ENCODE assay signal across 10 cellular contexts in the genomic region with DNA sequence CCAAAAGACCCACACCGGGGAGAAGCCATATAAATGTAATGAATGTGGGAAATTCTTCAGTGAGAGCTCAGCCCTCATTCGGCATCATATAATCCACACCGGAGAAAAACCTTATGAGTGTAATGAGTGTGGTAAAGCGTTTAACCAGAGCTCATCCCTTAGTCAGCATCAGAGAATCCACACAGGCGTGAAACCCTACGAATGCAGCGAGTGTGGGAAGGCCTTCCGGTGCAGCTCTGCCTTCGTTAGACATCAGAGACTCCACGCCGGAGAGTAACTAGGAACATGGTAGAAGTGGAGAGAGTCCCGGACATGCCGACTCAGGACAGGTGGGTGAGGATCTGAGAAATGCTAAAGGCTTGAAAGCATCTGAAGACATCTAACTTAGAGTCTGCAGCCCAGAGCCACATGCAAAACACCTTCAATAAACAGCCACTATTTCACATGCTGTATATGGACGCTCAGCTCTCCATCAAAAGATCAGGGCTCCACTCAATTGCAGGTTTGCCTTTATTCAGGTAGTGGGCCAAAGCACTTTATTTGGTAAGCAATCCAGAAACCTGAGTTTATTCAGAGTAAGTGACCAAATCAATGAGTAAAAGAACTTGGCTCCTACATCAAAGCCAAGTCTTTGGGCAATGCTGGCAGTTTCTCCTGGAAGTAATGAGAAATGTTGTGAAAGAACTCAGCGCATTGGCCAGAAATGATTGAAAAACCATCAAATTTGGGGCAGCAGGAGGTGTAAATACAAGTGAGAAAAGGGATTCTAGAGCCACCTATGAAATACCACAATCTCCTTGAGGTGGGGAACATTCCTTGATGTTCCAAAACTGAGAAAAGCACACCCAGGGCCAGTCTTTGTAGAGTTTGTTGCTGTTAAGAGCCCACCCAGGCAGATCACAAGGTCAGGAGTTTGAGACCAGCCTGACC. TPM values are rescaled to one million over a fixed set of nuclear protein-coding genes. Genes with fewer than 3 reads are reported as not detected.
DNase-seq lines count a peak whose midpoint lies in the region; ATAC-seq, FAIRE-seq and TF ChIP-seq lines count a peak whose summit lies in the region.
"Had no signal": no experiment of that assay in that cellular context is flagged by ENCODE, and none has a peak within 500 bp of the region (broad histone marks: within the 10 kb centered on the region; RNA-seq: fewer than 3 reads in every experiment).

No MANE protein-coding gene starts in this region.

- H3K4me3 ChIP-seq in A673 (ENCODE audit: low read depth, low read length, poor library complexity, severe bottlenecking): no peak overlapping the region

- peaks cover 7% of the 10 kb centered on the region for H3K9me3 ChIP-seq in A673 (ENCODE audit: low read depth, low read length, poor library complexity, severe bottlenecking)

- FAIRE-seq in GM12892 (lab: Jason Lieb, UNC): no peak
- FAIRE-seq: islet of Langerhans had no signal

- POLR2A ChIA-PET in A673 (lab: Charles Lee; ENCODE audit: low non-redundant PET): no interaction called here

- intact Hi-C loops in A673 (cut with micrococcal nuclease; ENCODE audit: unreplicated experiment): no loop called here

- peaks cover 9% of the 10 kb centered on the region for H3K4me1 ChIP-seq in A673 (ENCODE audit: insufficient read depth, low read length, poor library complexity, severe bottlenecking)

- TF ChIP-seq POLR2A in GM12892 (IDR thresholded peaks at IDR 0.05; ENCODE audit: low read depth, low read length): peak; percentile 63

- no peak for ATAC-seq in GM19351 (IDR thresholded peaks at IDR 0.05; ENCODE audit: unreplicated experiment)

- H3K36me3 ChIP-seq in A673 (ENCODE audit: insufficient read depth, low read length, poor library complexity, severe bottlenecking): peaks cover 84% of the 10 kb centered on the region

- BruUV-seq in A673 (replicated peaks; lab: Mats Ljungman, UMichigan): TSS peak; percentile 15

- TF ChIP-seq CTCF in A673 (conservative IDR thresholded peaks at IDR 0.05; ENCODE audit: low read depth, low read length): no peak

- CTCF ChIA-PET in A673 (lab: Charles Lee): no interaction called here

- no peaks in the 10 kb centered on the region for H3K27me3 ChIP-seq in A673 (replicated peaks; ENCODE audit: insufficient read depth, low read depth, low read length, poor library complexity)

- H3K27ac ChIP-seq in A673 (ENCODE audit: low read depth, low read length, poor library complexity, severe bottlenecking): no peak overlapping the region
- H3K27ac ChIP-seq: HL-60 had no signal

- DNase-seq in A673 (ENCODE audit: low spot score): no peak
- no peak for DNase-seq in GM12892 (ENCODE audit: insufficient read length)
- DNase-seq in SW480 (ENCODE audit: low spot score): peak; percentile 40
- peak; percentile 73 for DNase-seq in fibroblast of gingiva (ENCODE audit: low read depth)
- DNase-seq in middle frontal gyrus (ENCODE audit: extremely low spot score, low spot score): no peak
- DNase-seq in cerebellar nuclear complex (lab: John Stamatoyannopoulos, UW): no peak
- DNase-seq in NCI-H226: no peak

RNA-seq across cellular contexts. Expression of gene RPL12, which starts 6.0 kb away (rescaled TPM):
- total RNA-seq in A673 (2021): 1,114 and 1,120 TPM in 2 replicates
- polyA plus RNA-seq in GM12892 (2012; ENCODE audit: missing spikeins): 4,522 TPM

RNA-seq across cellular contexts. Expression of gene LRSAM1, which starts 6.1 kb away (rescaled TPM):
- total RNA-seq in A673 (2021): 15.8 and 19.5 TPM in 2 replicates
- polyA plus RNA-seq in GM12892 (2012; ENCODE audit: missing spikeins): 11.2 TPM

RNA-seq across cellular contexts. Expression of gene ZNF79, which starts 21.0 kb away (rescaled TPM):
- 11.2 and 11.6 TPM in 2 replicates for total RNA-seq in A673 (2021)
- polyA plus RNA-seq in GM12892 (2012; ENCODE audit: missing spikeins): 4.2 TPM

RNA-seq across cellular contexts. Expression of gene SLC2A8, which starts 48.2 kb away (rescaled TPM):
- total RNA-seq in A673 (2021): 12.7 and 17.1 TPM in 2 replicates
- 3.0 TPM for polyA plus RNA-seq in GM12892 (2012; ENCODE audit: missing spikeins)

Comparison
In these comparisons a context has a peak if more than half of its experiments do, and no peak if none do; other contexts are left out.
1. DNase-seq: peak in SW480 (single experiment) and fibroblast of gingiva (single experiment); none in A673 (single experiment), GM12892 (single experiment), middle frontal gyrus (single experiment), cerebellar nuclear complex (0 of 2) and NCI-H226 (single experiment).